ENCODE assay signal across 1 cellular context in genomic region chr11:2576536-2576935, GRCh38.
TF ChIP-seq lines count a peak whose summit lies in the region.

No MANE protein-coding gene starts in this region.

TF ChIP-seq in SK-N-SH, 30 proteins besides CTCF, POLR2A, EP300 and RAD21 (continued from another document):
- no peak for TF ChIP-seq MAX (IDR thresholded peaks at IDR 0.05; ENCODE audit: low read depth)
- TF ChIP-seq TCF12 (IDR thresholded peaks at IDR 0.05): no peak
- no peak for TF ChIP-seq EZH2phosphoT487 (IDR thresholded peaks at IDR 0.05; ENCODE audit: borderline replicate concordance, low read depth)
